Comparison of ENCODE assay signal across 14 cellular contexts in the genomic region with DNA sequence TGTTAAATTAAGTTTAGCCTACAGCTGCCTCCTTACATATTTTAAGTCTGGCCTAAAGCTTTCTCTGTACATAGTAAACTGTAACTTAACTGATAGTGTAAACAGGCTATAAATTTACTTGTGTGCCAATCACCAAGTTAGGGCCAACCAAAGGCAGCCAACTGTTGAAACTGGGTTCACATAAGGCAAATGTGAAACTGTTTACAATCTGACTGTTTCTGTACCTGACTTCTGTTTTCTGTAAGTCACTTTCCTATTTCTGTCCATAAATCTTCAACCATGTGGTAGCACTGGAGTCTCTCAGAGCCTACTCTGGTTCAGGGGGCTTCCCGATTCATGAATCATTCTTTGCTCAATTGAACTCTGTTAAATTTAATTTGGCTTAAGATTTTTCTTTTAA.
DNase-seq lines count a peak whose midpoint lies in the region; ATAC-seq lines count a peak whose summit lies in the region.
"Had no signal": no experiment of that assay in that cellular context is flagged by ENCODE, and none has a peak within 500 bp of the region (broad histone marks: within the 10 kb centered on the region; RNA-seq: fewer than 3 reads in every experiment).

No MANE protein-coding gene starts in this region.

- no peaks in the 10 kb centered on the region for H3K9me3 Mint-ChIP-seq in activated naive CD8-positive, alpha-beta T cell treated with anti-CD3 and anti-CD28 coated beads, Interleukin-2, amount 50 U/mL, for 24 hours
- no peaks in the 10 kb centered on the region for H3K9me3 Mint-ChIP-seq in activated naive CD8-positive, alpha-beta T cell treated with anti-CD3 and anti-CD28 coated beads for 36 hours
- no peaks in the 10 kb centered on the region for H3K9me3 Mint-ChIP-seq in stimulated activated naive B cell treated with anti-CD40 and anti-IgM and Interleukin-4, amounts not matched to agents 10 μg/mL and 1 μg/mL and 100 μg/mL, for 72 hours
- H3K9me3 Mint-ChIP-seq: neural crest cell had no signal

- no peak overlapping the region for H3K27ac Mint-ChIP-seq in activated naive CD8-positive, alpha-beta T cell treated with anti-CD3 and anti-CD28 coated beads, Interleukin-2, amount 50 U/mL, for 24 hours
- no peak overlapping the region for H3K27ac Mint-ChIP-seq in activated naive CD8-positive, alpha-beta T cell treated with anti-CD3 and anti-CD28 coated beads for 36 hours
- H3K27ac Mint-ChIP-seq in stimulated activated naive B cell treated with anti-CD40 and anti-IgM and Interleukin-4, amounts not matched to agents 10 μg/mL and 1 μg/mL and 100 μg/mL, for 72 hours, result no peak overlapping the region

- H3K27me3 Mint-ChIP-seq in activated naive CD8-positive, alpha-beta T cell treated with anti-CD3 and anti-CD28 coated beads, Interleukin-2, amount 50 U/mL, for 24 hours, result peaks cover 2% of the 10 kb centered on the region
- peaks cover 7% of the 10 kb centered on the region for H3K27me3 Mint-ChIP-seq in activated naive CD8-positive, alpha-beta T cell treated with anti-CD3 and anti-CD28 coated beads for 36 hours
- H3K27me3 Mint-ChIP-seq in stimulated activated naive B cell treated with anti-CD40 and anti-IgM and Interleukin-4, amounts not matched to agents 10 μg/mL and 1 μg/mL and 100 μg/mL, for 72 hours, result peaks cover 7% of the 10 kb centered on the region in 2 donors

- H3K4me3 Mint-ChIP-seq in activated naive CD8-positive, alpha-beta T cell treated with anti-CD3 and anti-CD28 coated beads, Interleukin-2, amount 50 U/mL, for 24 hours, result no peak overlapping the region
- no peak overlapping the region for H3K4me3 Mint-ChIP-seq in activated naive CD8-positive, alpha-beta T cell treated with anti-CD3 and anti-CD28 coated beads for 36 hours
- no peak overlapping the region for H3K4me3 Mint-ChIP-seq in stimulated activated naive B cell treated with anti-CD40 and anti-IgM and Interleukin-4, amounts not matched to agents 10 μg/mL and 1 μg/mL and 100 μg/mL, for 72 hours
- H3K4me3 Mint-ChIP-seq: neural crest cell had no signal

- ATAC-seq in activated naive CD8-positive, alpha-beta T cell treated with anti-CD3 and anti-CD28 coated beads, Interleukin-2, amount 50 U/mL, for 24 hours, result peak; percentile 33
- ATAC-seq in GM21825 (IDR thresholded peaks at IDR 0.05; ENCODE audit: unreplicated experiment) (peak; percentile 83), HG03135 (IDR thresholded peaks at IDR 0.05; ENCODE audit: unreplicated experiment) (peak; percentile 72)
- peak; percentile 67 to 80 for ATAC-seq in stimulated activated naive B cell treated with anti-CD40 and anti-IgM and Interleukin-4, amounts not matched to agents 10 μg/mL and 1 μg/mL and 100 μg/mL, for 72 hours (replicated peaks)

- no peaks in the 10 kb centered on the region for H3K36me3 Mint-ChIP-seq in activated naive CD8-positive, alpha-beta T cell treated with anti-CD3 and anti-CD28 coated beads, Interleukin-2, amount 50 U/mL, for 24 hours (ENCODE audit: low read depth)
- no peaks in the 10 kb centered on the region for H3K36me3 Mint-ChIP-seq in activated naive CD8-positive, alpha-beta T cell treated with anti-CD3 and anti-CD28 coated beads for 36 hours
- no peaks in the 10 kb centered on the region for H3K36me3 Mint-ChIP-seq in stimulated activated naive B cell treated with anti-CD40 and anti-IgM and Interleukin-4, amounts not matched to agents 10 μg/mL and 1 μg/mL and 100 μg/mL, for 72 hours

- H3K4me1 Mint-ChIP-seq in activated naive CD8-positive, alpha-beta T cell treated with anti-CD3 and anti-CD28 coated beads, Interleukin-2, amount 50 U/mL, for 24 hours, result no peaks in the 10 kb centered on the region
- H3K4me1 Mint-ChIP-seq in activated naive CD8-positive, alpha-beta T cell treated with anti-CD3 and anti-CD28 coated beads for 36 hours, result no peaks in the 10 kb centered on the region
- no peaks in the 10 kb centered on the region for H3K4me1 Mint-ChIP-seq in stimulated activated naive B cell treated with anti-CD40 and anti-IgM and Interleukin-4, amounts not matched to agents 10 μg/mL and 1 μg/mL and 100 μg/mL, for 72 hours
- H3K4me1 Mint-ChIP-seq: neural crest cell had no signal

- no peak for DNase-seq in activated naive CD8-positive, alpha-beta T cell treated with anti-CD3 and anti-CD28 coated beads, Interleukin-2, amount 50 U/mL, for 24 hours
- DNase-seq in activated naive CD8-positive, alpha-beta T cell treated with anti-CD3 and anti-CD28 coated beads for 36 hours, result no peak
- no peak for DNase-seq in stimulated activated naive B cell treated with anti-CD40 and anti-IgM and Interleukin-4, amounts not matched to agents 10 μg/mL and 1 μg/mL and 100 μg/mL, for 72 hours
- DNase-seq in activated CD4-positive, alpha-beta T cell treated with anti-CD3 and anti-CD28 coated beads for 4 hours, result no peak
- DNase-seq in stimulated activated CD8-positive, alpha-beta memory T cell treated with anti-CD3 and anti-CD28 coated beads, Interleukin-4, amount 100 ng/mL, for 48 hours, result no peak
- DNase-seq in NCI-H2029 treated with DMSO at 0.1 percent for 48 hours (lab: John Stamatoyannopoulos, UW), result no peak
- DNase-seq: brain microvascular endothelial cell; effector CD8-positive, alpha-beta T cell; MV-4-11; NCI-H446 treated with DMSO at 0.1 percent for 48 hours; transverse colon had no signal

Comparison
In these comparisons a context has a peak if more than half of its experiments do, and no peak if none do; other contexts are left out.
1. ATAC-seq: peak in every context shown above with its lines; median percentile 83 in GM21825; 74 in stimulated activated naive B cell treated with anti-CD40 and anti-IgM and Interleukin-4, amounts not matched to agents 10 μg/mL and 1 μg/mL and 100 μg/mL, for 72 hours; 72 in HG03135; 33 in activated naive CD8-positive, alpha-beta T cell treated with anti-CD3 and anti-CD28 coated beads, Interleukin-2, amount 50 U/mL, for 24 hours.